In the genomic region with DNA sequence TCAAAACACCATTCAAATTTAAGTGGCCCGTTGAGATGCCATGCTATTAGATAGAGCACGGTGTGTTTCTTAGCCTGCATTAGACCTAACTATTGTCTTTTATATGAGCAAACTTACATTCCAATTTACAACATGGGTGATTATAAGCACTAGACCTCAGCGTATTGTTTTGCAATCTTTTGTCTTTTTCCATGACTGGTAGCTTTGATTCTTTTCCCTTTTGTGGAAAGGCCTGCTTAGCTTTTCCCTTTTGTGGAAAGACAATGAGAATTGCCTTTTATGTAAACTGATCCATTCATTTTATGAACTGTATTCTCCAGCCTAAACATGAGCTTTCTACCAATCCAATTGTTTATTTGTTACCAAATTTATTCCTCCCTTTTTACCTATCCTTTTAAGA, we compare ENCODE assay signal across 1 cellular context.
TF ChIP-seq lines count a peak whose summit lies in the region.

No MANE protein-coding gene starts in this region.

TF ChIP-seq in GM23338, 12 proteins besides CTCF, POLR2A, EP300 and RAD21 (continued from another document):
- TF ChIP-seq, protein P1, sequence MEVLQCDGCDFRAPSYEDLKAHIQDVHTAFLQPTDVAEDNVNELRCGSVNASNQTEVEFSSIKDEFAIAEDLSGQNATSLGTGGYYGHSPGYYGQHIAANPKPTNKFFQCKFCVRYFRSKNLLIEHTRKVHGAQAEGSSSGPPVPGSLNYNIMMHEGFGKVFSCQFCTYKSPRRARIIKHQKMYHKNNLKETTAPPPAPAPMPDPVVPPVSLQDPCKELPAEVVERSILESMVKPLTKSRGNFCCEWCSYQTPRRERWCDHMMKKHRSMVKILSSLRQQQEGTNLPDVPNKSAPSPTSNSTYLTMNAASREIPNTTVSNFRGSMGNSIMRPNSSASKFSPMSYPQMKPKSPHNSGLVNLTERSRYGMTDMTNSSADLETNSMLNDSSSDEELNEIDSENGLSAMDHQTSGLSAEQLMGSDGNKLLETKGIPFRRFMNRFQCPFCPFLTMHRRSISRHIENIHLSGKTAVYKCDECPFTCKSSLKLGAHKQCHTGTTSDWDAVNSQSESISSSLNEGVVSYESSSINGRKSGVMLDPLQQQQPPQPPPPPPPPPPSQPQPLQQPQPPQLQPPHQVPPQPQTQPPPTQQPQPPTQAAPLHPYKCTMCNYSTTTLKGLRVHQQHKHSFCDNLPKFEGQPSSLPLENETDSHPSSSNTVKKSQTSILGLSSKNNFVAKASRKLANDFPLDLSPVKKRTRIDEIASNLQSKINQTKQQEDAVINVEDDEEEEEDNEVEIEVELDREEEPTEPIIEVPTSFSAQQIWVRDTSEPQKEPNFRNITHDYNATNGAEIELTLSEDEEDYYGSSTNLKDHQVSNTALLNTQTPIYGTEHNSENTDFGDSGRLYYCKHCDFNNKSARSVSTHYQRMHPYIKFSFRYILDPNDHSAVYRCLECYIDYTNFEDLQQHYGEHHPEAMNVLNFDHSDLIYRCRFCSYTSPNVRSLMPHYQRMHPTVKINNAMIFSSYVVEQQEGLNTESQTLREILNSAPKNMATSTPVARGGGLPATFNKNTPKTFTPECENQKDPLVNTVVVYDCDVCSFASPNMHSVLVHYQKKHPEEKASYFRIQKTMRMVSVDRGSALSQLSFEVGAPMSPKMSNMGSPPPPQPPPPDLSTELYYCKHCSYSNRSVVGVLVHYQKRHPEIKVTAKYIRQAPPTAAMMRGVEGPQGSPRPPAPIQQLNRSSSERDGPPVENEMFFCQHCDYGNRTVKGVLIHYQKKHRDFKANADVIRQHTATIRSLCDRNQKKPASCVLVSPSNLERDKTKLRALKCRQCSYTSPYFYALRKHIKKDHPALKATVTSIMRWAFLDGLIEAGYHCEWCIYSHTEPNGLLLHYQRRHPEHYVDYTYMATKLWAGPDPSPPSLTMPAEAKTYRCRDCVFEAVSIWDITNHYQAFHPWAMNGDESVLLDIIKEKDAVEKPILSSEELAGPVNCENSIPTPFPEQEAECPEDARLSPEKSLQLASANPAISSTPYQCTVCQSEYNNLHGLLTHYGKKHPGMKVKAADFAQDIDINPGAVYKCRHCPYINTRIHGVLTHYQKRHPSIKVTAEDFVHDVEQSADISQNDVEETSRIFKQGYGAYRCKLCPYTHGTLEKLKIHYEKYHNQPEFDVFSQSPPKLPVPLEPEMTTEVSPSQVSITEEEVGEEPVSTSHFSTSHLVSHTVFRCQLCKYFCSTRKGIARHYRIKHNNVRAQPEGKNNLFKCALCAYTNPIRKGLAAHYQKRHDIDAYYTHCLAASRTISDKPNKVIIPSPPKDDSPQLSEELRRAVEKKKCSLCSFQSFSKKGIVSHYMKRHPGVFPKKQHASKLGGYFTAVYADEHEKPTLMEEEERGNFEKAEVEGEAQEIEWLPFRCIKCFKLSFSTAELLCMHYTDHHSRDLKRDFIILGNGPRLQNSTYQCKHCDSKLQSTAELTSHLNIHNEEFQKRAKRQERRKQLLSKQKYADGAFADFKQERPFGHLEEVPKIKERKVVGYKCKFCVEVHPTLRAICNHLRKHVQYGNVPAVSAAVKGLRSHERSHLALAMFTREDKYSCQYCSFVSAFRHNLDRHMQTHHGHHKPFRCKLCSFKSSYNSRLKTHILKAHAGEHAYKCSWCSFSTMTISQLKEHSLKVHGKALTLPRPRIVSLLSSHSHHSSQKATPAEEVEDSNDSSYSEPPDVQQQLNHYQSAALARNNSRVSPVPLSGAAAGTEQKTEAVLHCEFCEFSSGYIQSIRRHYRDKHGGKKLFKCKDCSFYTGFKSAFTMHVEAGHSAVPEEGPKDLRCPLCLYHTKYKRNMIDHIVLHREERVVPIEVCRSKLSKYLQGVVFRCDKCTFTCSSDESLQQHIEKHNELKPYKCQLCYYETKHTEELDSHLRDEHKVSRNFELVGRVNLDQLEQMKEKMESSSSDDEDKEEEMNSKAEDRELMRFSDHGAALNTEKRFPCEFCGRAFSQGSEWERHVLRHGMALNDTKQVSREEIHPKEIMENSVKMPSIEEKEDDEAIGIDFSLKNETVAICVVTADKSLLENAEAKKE (CRISPR knock-in tag; IDR thresholded peaks at IDR 0.05) = no peak
- TF ChIP-seq EZH2phosphoT487 (IDR thresholded peaks at IDR 0.05; ENCODE audit: unreplicated experiment) = no peak
- no peak for TF ChIP-seq NANOG (IDR thresholded peaks at IDR 0.05; ENCODE audit: borderline replicate concordance)
- TF ChIP-seq ZNF331 (CRISPR knock-in tag; IDR thresholded peaks at IDR 0.05; ENCODE audit: low read depth) = no peak
- no peak for TF ChIP-seq JUNB (IDR thresholded peaks at IDR 0.05; ENCODE audit: unreplicated experiment)
- TF ChIP-seq EZH2 (IDR thresholded peaks at IDR 0.05; ENCODE audit: low read depth, unreplicated experiment) = no peak
